8 cellular contexts compared by ENCODE assay signal in genomic region chr19:52690395-52691214, GRCh38. TPM values are rescaled to one million over a fixed set of nuclear protein-coding genes. Genes with fewer than 3 reads are reported as not detected.
DNase-seq lines count a peak whose midpoint lies in the region; ATAC-seq and TF ChIP-seq lines count a peak whose summit lies in the region.

No MANE protein-coding gene starts in this region.

- H3K4me3 ChIP-seq in hepatocyte = peak overlapping the region; percentile 85
- peak overlapping the region; percentile 99 for H3K4me3 ChIP-seq in rectal smooth muscle tissue (ENCODE audit: low read length)
- H3K4me3 ChIP-seq in vagina = peak overlapping the region; percentile 55 to 78

- intact Hi-C loops in vagina (cut with DNase I) = no loop called here

- no peaks in the 10 kb centered on the region for H4K20me1 ChIP-seq in hepatocyte (ENCODE audit: insufficient read depth, poor library complexity, severe bottlenecking)

- peak; percentile 25 to 73 for TF ChIP-seq POLR2A in vagina (IDR thresholded peaks at IDR 0.05)

- H3K9me3 ChIP-seq in hepatocyte (ENCODE audit: low read depth) (no peaks in the 10 kb centered on the region), vagina (no peaks in the 10 kb centered on the region)

- H3K27me3 ChIP-seq in hepatocyte (no peaks in the 10 kb centered on the region), rectal smooth muscle tissue (ENCODE audit: control insufficient read depth, insufficient read depth, low read length) (no peaks in the 10 kb centered on the region), vagina (no peaks in the 10 kb centered on the region)

- peak overlapping the region; percentile 98 for H3K4me2 ChIP-seq in hepatocyte

- peaks cover 13% of the 10 kb centered on the region for H3K4me1 ChIP-seq in hepatocyte (ENCODE audit: insufficient read depth)
- peaks cover 8% of the 10 kb centered on the region for H3K4me1 ChIP-seq in rectal smooth muscle tissue (ENCODE audit: control insufficient read depth, insufficient read depth, low read length)
- H3K4me1 ChIP-seq in vagina = peaks cover 19% of the 10 kb centered on the region

- ATAC-seq in HG02678 (IDR thresholded peaks at IDR 0.05; ENCODE audit: unreplicated experiment) = peak; percentile 86

- H3K27ac ChIP-seq in hepatocyte (peak overlapping the region; percentile 94), rectal smooth muscle tissue (ENCODE audit: low read depth, low read length) (peak overlapping the region; percentile 82), vagina (peak overlapping the region; percentile 98)

- H3K36me3 ChIP-seq in hepatocyte (replicated peaks; ENCODE audit: insufficient read depth, low read depth) (no peaks in the 10 kb centered on the region), rectal smooth muscle tissue (ENCODE audit: control insufficient read depth, insufficient read depth, low read length) (no peaks in the 10 kb centered on the region), vagina (no peaks in the 10 kb centered on the region)

- H3K9ac ChIP-seq in rectal smooth muscle tissue (ENCODE audit: low read length) = peak overlapping the region; percentile 80

- TF ChIP-seq CTCF in GM10266 (IDR thresholded peaks at IDR 0.05; ENCODE audit: control insufficient read depth, insufficient read depth, low read depth, missing control alignments) = no peak
- TF ChIP-seq CTCF in hepatocyte (IDR thresholded peaks at IDR 0.05; ENCODE audit: poor library complexity) = peak; percentile 9
- TF ChIP-seq CTCF in vagina (IDR thresholded peaks at IDR 0.05) = no peak

- no peaks in the 10 kb centered on the region for H3K9me2 ChIP-seq in hepatocyte (replicated peaks; ENCODE audit: insufficient read depth)

- H2AFZ ChIP-seq in hepatocyte = peak overlapping the region; percentile 96

- peaks cover 27% of the 10 kb centered on the region for H3K79me2 ChIP-seq in hepatocyte

- peak; percentile 84 for DNase-seq in GM10266 (ENCODE audit: extremely low spot score)
- DNase-seq in NCI-H146 (lab: John Stamatoyannopoulos, UW) = peak; percentile 92
- peak; percentile 88 for DNase-seq in T-helper 9 cell
- DNase-seq in astrocyte of the hippocampus (ENCODE audit: low read depth, low spot score) = peak; percentile 97
- DNase-seq in hepatocyte (ENCODE audit: low spot score) = peak; percentile 96
- DNase-seq in vagina (ENCODE audit: extremely low spot score in 2 of 2) = peak; percentile 96 to 97

- 5% methylated on average over 31 of the region's 45 CpGs for WGBS in hepatocyte (ENCODE audit: low lambda C conversion rate, missing lambda C conversion rate)

RNA-seq across cellular contexts. Expression of gene ZNF611, which starts 44.2 kb away (rescaled TPM):
- 11.9 and 21.3 TPM in 2 replicates for total RNA-seq in hepatocyte
- polyA plus RNA-seq in hepatocyte = 10.8 and 15.4 TPM in 2 replicates
- 6.1 TPM for total RNA-seq in vagina

RNA-seq across cellular contexts. Expression of gene ZNF83, which starts 52.5 kb away (rescaled TPM):
- total RNA-seq in hepatocyte (48.6 and 55.8 TPM in 2 replicates), vagina (78.6 TPM)
- polyA plus RNA-seq in hepatocyte = 32.6 and 42.9 TPM in 2 replicates

Comparison
In these comparisons a context has a peak if more than half of its experiments do, and no peak if none do; other contexts are left out.
1. Peak in every context shown above with its lines: DNase-seq, ATAC-seq, H3K4me3 ChIP-seq and H3K27ac ChIP-seq.